1 cellular context compared by ENCODE assay signal in genomic region chr22:43346521-43346929, GRCh38.
TF ChIP-seq lines count a peak whose summit lies in the region.

No MANE protein-coding gene starts in this region.

TF ChIP-seq in WTC11, 78 proteins besides CTCF, POLR2A, EP300 and RAD21 (continued from another document):
- TF ChIP-seq, protein P1, sequence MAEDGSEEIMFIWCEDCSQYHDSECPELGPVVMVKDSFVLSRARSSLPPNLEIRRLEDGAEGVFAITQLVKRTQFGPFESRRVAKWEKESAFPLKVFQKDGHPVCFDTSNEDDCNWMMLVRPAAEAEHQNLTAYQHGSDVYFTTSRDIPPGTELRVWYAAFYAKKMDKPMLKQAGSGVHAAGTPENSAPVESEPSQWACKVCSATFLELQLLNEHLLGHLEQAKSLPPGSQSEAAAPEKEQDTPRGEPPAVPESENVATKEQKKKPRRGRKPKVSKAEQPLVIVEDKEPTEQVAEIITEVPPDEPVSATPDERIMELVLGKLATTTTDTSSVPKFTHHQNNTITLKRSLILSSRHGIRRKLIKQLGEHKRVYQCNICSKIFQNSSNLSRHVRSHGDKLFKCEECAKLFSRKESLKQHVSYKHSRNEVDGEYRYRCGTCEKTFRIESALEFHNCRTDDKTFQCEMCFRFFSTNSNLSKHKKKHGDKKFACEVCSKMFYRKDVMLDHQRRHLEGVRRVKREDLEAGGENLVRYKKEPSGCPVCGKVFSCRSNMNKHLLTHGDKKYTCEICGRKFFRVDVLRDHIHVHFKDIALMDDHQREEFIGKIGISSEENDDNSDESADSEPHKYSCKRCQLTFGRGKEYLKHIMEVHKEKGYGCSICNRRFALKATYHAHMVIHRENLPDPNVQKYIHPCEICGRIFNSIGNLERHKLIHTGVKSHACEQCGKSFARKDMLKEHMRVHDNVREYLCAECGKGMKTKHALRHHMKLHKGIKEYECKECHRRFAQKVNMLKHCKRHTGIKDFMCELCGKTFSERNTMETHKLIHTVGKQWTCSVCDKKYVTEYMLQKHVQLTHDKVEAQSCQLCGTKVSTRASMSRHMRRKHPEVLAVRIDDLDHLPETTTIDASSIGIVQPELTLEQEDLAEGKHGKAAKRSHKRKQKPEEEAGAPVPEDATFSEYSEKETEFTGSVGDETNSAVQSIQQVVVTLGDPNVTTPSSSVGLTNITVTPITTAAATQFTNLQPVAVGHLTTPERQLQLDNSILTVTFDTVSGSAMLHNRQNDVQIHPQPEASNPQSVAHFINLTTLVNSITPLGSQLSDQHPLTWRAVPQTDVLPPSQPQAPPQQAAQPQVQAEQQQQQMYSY (CRISPR knock-in tag; IDR thresholded peaks at IDR 0.05): no peak
- TF ChIP-seq PREB (CRISPR knock-in tag; IDR thresholded peaks at IDR 0.05; ENCODE audit: borderline replicate concordance) (no peak), ZNF138 (CRISPR knock-in tag; conservative IDR thresholded peaks at IDR 0.05) (no peak), FOXP1 (CRISPR knock-in tag; IDR thresholded peaks at IDR 0.05; ENCODE audit: borderline replicate concordance) (no peak)
TF ChIP-seq in WTC11: peak in this region for 0.
